2 cellular contexts compared by ENCODE assay signal in genomic region chr22:22403771-22404170, GRCh38.
TF ChIP-seq lines count a peak whose summit lies in the region.

No MANE protein-coding gene starts in this region.

TF ChIP-seq in A549, 52 proteins besides CTCF, POLR2A, EP300 and RAD21 (continued from another document):
- TF ChIP-seq CEBPB (IDR thresholded peaks at IDR 0.05) (no peak), HEYL (CRISPR knock-in tag; IDR thresholded peaks at IDR 0.05) (no peak), ZNF302 (CRISPR knock-in tag; IDR thresholded peaks at IDR 0.05) (no peak)

TF ChIP-seq in GM12878, 131 proteins besides CTCF, POLR2A, EP300 and RAD21:
- TF ChIP-seq CEBPZ (IDR thresholded peaks at IDR 0.05; ENCODE audit: low read depth, low read length): no peak
- TF ChIP-seq YY1 (IDR thresholded peaks at IDR 0.05; ENCODE audit: low read depth, low read length): no peak
- TF ChIP-seq ZNF592 (IDR thresholded peaks at IDR 0.05): no peak
- TF ChIP-seq EZH2 (IDR thresholded peaks at IDR 0.05; ENCODE audit: borderline replicate concordance, control insufficient read depth, low read depth, low read length): no peak
- no peak for TF ChIP-seq SIX5 (IDR thresholded peaks at IDR 0.05; ENCODE audit: low read depth, low read length, severe bottlenecking)
- TF ChIP-seq PRDM15 (CRISPR knock-in tag; IDR thresholded peaks at IDR 0.05): no peak
- no peak for TF ChIP-seq RELA (IDR thresholded peaks at IDR 0.05; ENCODE audit: borderline replicate concordance, partially characterized antibody)
- TF ChIP-seq POLR2AphosphoS2 (IDR thresholded peaks at IDR 0.05; ENCODE audit: low read depth, low read length): no peak
- no peak for TF ChIP-seq ZZZ3 (IDR thresholded peaks at IDR 0.05; ENCODE audit: control insufficient read depth, insufficient read length, low read depth)
- no peak for TF ChIP-seq CREB1 (IDR thresholded peaks at IDR 0.05; ENCODE audit: low read depth)
- TF ChIP-seq HSF1 (IDR thresholded peaks at IDR 0.05; ENCODE audit: low read depth, low read length): no peak
- no peak for TF ChIP-seq MLLT1 (IDR thresholded peaks at IDR 0.05)
